Comparison of ENCODE assay signal across 8 cellular contexts in genomic region chr17:42458497-42459255, GRCh38. TPM values are rescaled to one million over a fixed set of nuclear protein-coding genes. Genes with fewer than 3 reads are reported as not detected.
A peak's percentile ranks its signal among the peaks of the same experiment; 100 is the strongest.
DNase-seq lines count a peak whose midpoint lies in the region; ATAC-seq and TF ChIP-seq lines count a peak whose summit lies in the region.

Gene ATP6V0A1 (plus strand): TSS chr17:42458878. CDS start chr17:42460895, 2,017 bp downstream.

- TF ChIP-seq CTCF in HEK293 (tag by site-specific recombination; IDR thresholded peaks at IDR 0.05) (0 out of 2 replicates have a peak, but pooled peaks have one; percentile 30), heart left ventricle (IDR thresholded peaks at IDR 0.05) (no peak), tibial nerve (IDR thresholded peaks at IDR 0.05) (peak in 1 of 5 experiments; percentile 17)

- ATAC-seq in T-cell (replicated peaks in 1 of 4) (peak; percentile 89 to 94 (median 91)), heart left ventricle (peak; percentile 91 to 99 (median 98))

- H3K4me1 ChIP-seq in HEK293 (ENCODE audit: control insufficient read depth, insufficient read depth, low read length) (peaks cover 5% of the 10 kb centered on the region), heart left ventricle (peaks cover 0 to 77% (median 25%) of the 10 kb centered on the region in 12 donors), tibial nerve (peaks cover 0 to 37% (median 29%) of the 10 kb centered on the region in 4 donors)

- peaks cover 8% of the 10 kb centered on the region for H3K36me3 Mint-ChIP-seq in T-cell

- H3K36me3 ChIP-seq in HEK293 (ENCODE audit: control insufficient read depth in 2 of 2, insufficient read depth in 1 of 2, low read length in 2 of 2) (peaks cover 21 to 26% of the 10 kb centered on the region in 2 experiments), heart left ventricle (peaks cover 0 to 32% (median 26%) of the 10 kb centered on the region in 9 donors), tibial nerve (peaks cover 0 to 21% (median 0%) of the 10 kb centered on the region in 3 donors)

- peaks cover 0 to 3% of the 10 kb centered on the region in 2 donors for H3K27me3 Mint-ChIP-seq in T-cell

- intact Hi-C loops in heart left ventricle (cut with DNase I), result loop anchor here in 9 of 10 donors (1.0 to 5.0 kb wide), 6 partner anchors 35 to 136 kb away; partner anchors contain the start of gene CAVIN1 (in 8 of the 9)

- peak within 1 kb of the TSS; percentile 73 for H3K27ac ChIP-seq in HEK293 (ENCODE audit: extremely low read depth, low read depth, low read length)
- peak within 1 kb of the TSS; percentile 61 for H3K27ac ChIP-seq in adipose tissue (ENCODE audit: low read depth, low read length)
- peak within 1 kb of the TSS; percentile 77 to 98 (median 92) for H3K27ac ChIP-seq in heart left ventricle
- H3K27ac ChIP-seq in tibial nerve, result peak within 1 kb of the TSS; percentile 95 to 98 (median 97)

- TF ChIP-seq POLR2A in heart left ventricle (IDR thresholded peaks at IDR 0.05), result peak in 1 of 2 donors; percentile 69
- TF ChIP-seq POLR2A in tibial nerve (IDR thresholded peaks at IDR 0.05), result peak; percentile 44 to 94

- H3K9me3 ChIP-seq in HEK293 (ENCODE audit: control insufficient read depth, insufficient read depth, low read depth, low read length) (no peaks in the 10 kb centered on the region), heart left ventricle (no peaks in the 10 kb centered on the region), tibial nerve (no peaks in the 10 kb centered on the region)

- DNase-seq in ELR (ENCODE audit: low read depth) (peak; percentile 90), NCI-H1105 (lab: John Stamatoyannopoulos, UW) (peak; percentile 85), T-cell (peak; percentile 68 to 89 (median 81)), heart left ventricle (peak; percentile 94 to 98 (median 96)), pons (ENCODE audit: low spot score) (peak; percentile 80), tibial nerve (ENCODE audit: low spot score in 2 of 2) (peak; percentile 90 to 93)

- H3K4me3 ChIP-seq in HEK293 (ENCODE audit: low read depth, low read length), result peak within 1 kb of the TSS; percentile 80
- peak within 1 kb of the TSS; percentile 43 to 93 (median 80) for H3K4me3 ChIP-seq in heart left ventricle
- peak within 1 kb of the TSS; percentile 66 to 80 (median 72) for H3K4me3 ChIP-seq in tibial nerve

- H3K9me3 Mint-ChIP-seq in T-cell, result no peaks in the 10 kb centered on the region

- CTCF ChIA-PET in HEK293 (lab: Yijun Ruan, JAX), result interaction anchor here (0.5 to 1.2 kb wide), 4 partner anchors 28 to 1839 kb away, joined by 3 read pairs; no protein-coding TSS in a partner anchor
- CTCF ChIA-PET in T-cell (lab: Charles Lee), result interaction anchor here in 1 of 2 donors (0.6 kb wide), 1 partner anchor 342 kb away, joined by 3 read pairs; no protein-coding TSS in a partner anchor

- peak; percentile 67 to 96 for TF ChIP-seq EP300 in tibial nerve (IDR thresholded peaks at IDR 0.05)

- H3K27ac Mint-ChIP-seq in T-cell, result peak within 1 kb of the TSS; percentile 83 to 86

- POLR2A ChIA-PET in HEK293 (lab: Yijun Ruan, JAX) (interaction anchor here (0.7 to 3.7 kb wide), 5 partner anchors 31 to 528 kb away, joined by 3 to 25 read pairs (median 3); partner anchors contain the start of genes CAVIN1, ODAD4, RETREG3 and TUBG1), T-cell (lab: Charles Lee) (no interaction called here)

- H3K27me3 ChIP-seq in heart left ventricle (no peaks in the 10 kb centered on the region), tibial nerve (no peaks in the 10 kb centered on the region)

- 1% methylated on average over 45 of the region's 45 CpGs for WGBS in adipose tissue, 3 donors
- 0 to 1% (median 1%) methylated on average over 39 to 45 of the region's 45 CpGs for WGBS in heart left ventricle, 4 donors
- WGBS in tibial nerve, 2 donors, result 1 to 2% methylated on average over 26 to 43 of the region's 45 CpGs

- H3K4me3 Mint-ChIP-seq in T-cell, result peak within 1 kb of the TSS; percentile 90 to 95 (median 91)

- H3K4me1 Mint-ChIP-seq in T-cell, result peaks cover 41 to 51% (median 42%) of the 10 kb centered on the region in 3 donors

TF ChIP-seq in HEK293, 187 proteins besides CTCF, POLR2A, EP300 and RAD21 (continues in another document):
- peak; percentile 41; the same call in 1 of the 2 replicates for TF ChIP-seq ZBTB44 (tag by site-specific recombination; IDR thresholded peaks at IDR 0.05)
- peak; percentile 98 for TF ChIP-seq ZNF121 (tag by site-specific recombination; IDR thresholded peaks at IDR 0.05)
- TF ChIP-seq KLF1 (tag by site-specific recombination; IDR thresholded peaks at IDR 0.05), result peak; percentile 48; the same call in 1 of the 2 replicates
- peak; percentile 70 for TF ChIP-seq KLF8 (tag by site-specific recombination; IDR thresholded peaks at IDR 0.05)
- peak; percentile 28 for TF ChIP-seq EGR2 (tag by site-specific recombination; IDR thresholded peaks at IDR 0.05; ENCODE audit: low read depth)
- peak; percentile 38; the same call in 1 of the 2 replicates for TF ChIP-seq ZBTB8A (tag by site-specific recombination; IDR thresholded peaks at IDR 0.05)
- TF ChIP-seq KLF7 (tag by site-specific recombination; IDR thresholded peaks at IDR 0.05; ENCODE audit: borderline replicate concordance), result 0 out of 2 replicates have a peak, but pooled peaks have one; percentile 10
- 0 out of 2 replicates have a peak, but pooled peaks have one; percentile 31 for TF ChIP-seq KLF16 (tag by site-specific recombination; IDR thresholded peaks at IDR 0.05)
- 0 out of 2 replicates have a peak, but pooled peaks have one; percentile 26 for TF ChIP-seq OSR2 (tag by site-specific recombination; IDR thresholded peaks at IDR 0.05)
- TF ChIP-seq ZBTB26 (tag by site-specific recombination; optimal IDR thresholded peaks at IDR 0.05), result peak; percentile 70
- peak; percentile 59 for TF ChIP-seq ZNF398 (tag by site-specific recombination; IDR thresholded peaks at IDR 0.05)
- TF ChIP-seq ZNF114 (tag by site-specific recombination; IDR thresholded peaks at IDR 0.05), result no peak
- 0 out of 2 replicates have a peak, but pooled peaks have one; percentile 14 for TF ChIP-seq ZNF639 (tag by site-specific recombination; IDR thresholded peaks at IDR 0.05)

RNA-seq across cellular contexts. Expression of gene ATP6V0A1, which starts in this region (rescaled TPM):
- total RNA-seq in T-cell (10 to 100 TPM; 11.1 to 18.0 (median 14.9) TPM), heart left ventricle (10 to 100 TPM; 30.3 to 65.9 (median 35.9) TPM), tibial nerve (100 to 1,000 TPM in 1 of 4 donors, 10 to 100 TPM in 3; 81.6 to 126 (median 96.6) TPM)
- polyA plus RNA-seq in adipose tissue (10 to 100 TPM; 17.6 to 30.5 (median 25.8) TPM), heart left ventricle (10 to 100 TPM; 24.3 to 40.6 TPM)

Comparison
In these comparisons a context has a peak if more than half of its experiments do, and no peak if none do; other contexts are left out.
1. Peak in every context shown above with its lines: DNase-seq, ATAC-seq, H3K4me3 ChIP-seq and H3K27ac ChIP-seq.